1 cellular context compared by ENCODE assay signal in the genomic region with DNA sequence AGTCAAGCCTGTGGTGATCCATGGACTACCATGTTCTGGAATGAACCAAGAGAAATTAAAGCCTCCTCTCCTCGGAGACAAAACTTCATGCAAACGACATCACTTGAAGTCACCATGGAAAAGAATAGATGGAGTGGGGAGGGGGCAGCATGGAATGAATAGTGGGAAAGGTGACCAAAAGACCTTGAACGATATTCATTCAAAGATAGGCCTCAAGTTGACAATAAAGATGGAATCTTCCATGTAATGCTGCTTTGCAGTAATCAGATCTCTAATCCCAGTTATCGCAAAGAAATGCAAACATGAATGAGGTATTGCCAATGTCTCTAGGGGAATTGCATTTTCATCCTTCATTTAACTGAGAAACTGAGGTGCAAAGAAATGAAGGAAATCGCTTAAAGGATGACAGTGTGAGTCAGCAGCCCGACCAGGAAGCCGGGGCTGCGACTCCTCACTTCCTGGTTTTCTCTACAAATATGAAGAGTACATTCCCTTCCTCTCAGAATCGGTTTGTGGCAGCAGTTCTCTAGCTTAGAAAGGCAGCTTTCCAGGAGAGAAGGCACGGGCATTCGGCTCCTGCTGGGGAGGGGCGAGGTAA.
TF ChIP-seq lines count a peak whose summit lies in the region.

No MANE protein-coding gene starts in this region.

TF ChIP-seq in HEK293, 187 proteins besides CTCF, POLR2A, EP300 and RAD21 (continued from another document):
- TF ChIP-seq PRDM10 (tag by site-specific recombination; IDR thresholded peaks at IDR 0.05): peak; percentile 70
